ENCODE assay signal across 12 cellular contexts in the genomic region with DNA sequence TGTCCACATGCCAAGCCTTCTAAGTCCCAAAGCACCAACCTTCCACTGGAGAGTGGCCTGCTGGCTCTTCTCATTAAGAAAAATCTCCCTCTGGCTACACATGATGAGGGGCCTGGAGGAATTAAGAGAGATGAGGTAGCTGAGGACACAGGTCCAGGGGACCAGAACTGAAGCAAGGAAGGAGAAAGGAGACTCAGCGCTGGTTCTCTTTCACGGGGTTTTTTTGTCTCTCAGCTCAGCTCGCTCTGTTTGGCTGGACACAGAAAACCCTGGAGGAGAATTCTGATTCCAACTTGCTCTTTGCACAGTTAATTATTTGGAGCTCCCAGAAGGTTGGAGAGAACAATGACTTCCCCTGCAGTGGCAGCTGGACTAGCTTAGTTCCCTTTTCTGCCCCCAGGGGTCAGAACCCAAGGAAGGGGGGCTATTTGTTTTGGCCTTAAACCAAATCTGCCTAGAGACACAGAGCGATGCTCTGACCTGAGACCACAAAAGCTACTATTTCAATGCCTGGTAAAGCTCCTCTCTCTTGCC.
DNase-seq lines count a peak whose midpoint lies in the region; ATAC-seq and TF ChIP-seq lines count a peak whose summit lies in the region.
"Had no signal": no experiment of that assay in that cellular context is flagged by ENCODE, and none has a peak within 500 bp of the region (broad histone marks: within the 10 kb centered on the region; RNA-seq: fewer than 3 reads in every experiment).

No MANE protein-coding gene starts in this region.

- H3K4me3 ChIP-seq in heart left ventricle (no peak overlapping the region), foreskin fibroblast (ENCODE audit: low read depth in 1 of 2, low read length in 2 of 2) (no peak overlapping the region)
- H3K4me3 ChIP-seq: cardiac muscle cell, upper lobe of right lung had no signal

- no peaks in the 10 kb centered on the region for H3K9me3 ChIP-seq in heart left ventricle
- H3K9me3 ChIP-seq: upper lobe of right lung had no signal

- no peaks in the 10 kb centered on the region for H3K27me3 ChIP-seq in heart left ventricle
- H3K27me3 ChIP-seq: upper lobe of right lung had no signal

- WGBS in heart left ventricle, 4 donors, result 31 to 52% (median 47%) methylated on average over 4 of the region's 4 CpGs

- ATAC-seq in heart left ventricle, result peak in 3 of 4 donors; percentile 32 to 37 (median 34)
- ATAC-seq in sciatic nerve, result peak; percentile 75
- ATAC-seq: upper lobe of right lung had no signal

- no peak for TF ChIP-seq POLR2A in heart left ventricle (IDR thresholded peaks at IDR 0.05)

- peaks cover 0 to 12% (median 3%) of the 10 kb centered on the region in 12 donors for H3K4me1 ChIP-seq in heart left ventricle
- H3K4me1 ChIP-seq: upper lobe of right lung had no signal

- H3K36me3 ChIP-seq in heart left ventricle, result no peaks in the 10 kb centered on the region
- H3K36me3 ChIP-seq: cardiac muscle cell, upper lobe of right lung had no signal

- peak in 1 of 12 donors; percentile 18 for TF ChIP-seq CTCF in heart left ventricle (IDR thresholded peaks at IDR 0.05)
- TF ChIP-seq CTCF in foreskin fibroblast (IDR thresholded peaks at IDR 0.05; ENCODE audit: low read depth, low read length), result no peak

- intact Hi-C loops in heart left ventricle (cut with DNase I), result no loop called here
- intact Hi-C loops in sciatic nerve (cut with DNase I), result no loop called here

- H3K27ac ChIP-seq in heart left ventricle, result no peak overlapping the region
- H3K27ac ChIP-seq: cardiac muscle cell, upper lobe of right lung had no signal

- DNase-seq in DMS153 (lab: John Stamatoyannopoulos, UW) (peak; percentile 49), DMS153 treated with DMSO at 0.1 percent for 48 hours (lab: John Stamatoyannopoulos, UW; ENCODE audit: unreplicated experiment) (no peak), NCI-H774 (lab: John Stamatoyannopoulos, UW) (peak; percentile 19), heart left ventricle (peak in 1 of 5 donors; percentile 10), sciatic nerve (ENCODE audit: low spot score) (no peak), SK-N-DZ (ENCODE audit: low spot score) (no peak), foreskin fibroblast (no peak), SW 1271 (lab: John Stamatoyannopoulos, UW) (no peak)
- DNase-seq: 8988T, GDM1, upper lobe of right lung had no signal

Comparison
In these comparisons a context has a peak if more than half of its experiments do, and no peak if none do; other contexts are left out.
1. DNase-seq: peak in DMS153 (single experiment) and NCI-H774 (single experiment); none in DMS153 treated with DMSO at 0.1 percent for 48 hours (single experiment), sciatic nerve (single experiment), SK-N-DZ (single experiment), foreskin fibroblast (0 of 2) and SW 1271 (0 of 2).